10 cellular contexts compared by ENCODE assay signal in the genomic region with DNA sequence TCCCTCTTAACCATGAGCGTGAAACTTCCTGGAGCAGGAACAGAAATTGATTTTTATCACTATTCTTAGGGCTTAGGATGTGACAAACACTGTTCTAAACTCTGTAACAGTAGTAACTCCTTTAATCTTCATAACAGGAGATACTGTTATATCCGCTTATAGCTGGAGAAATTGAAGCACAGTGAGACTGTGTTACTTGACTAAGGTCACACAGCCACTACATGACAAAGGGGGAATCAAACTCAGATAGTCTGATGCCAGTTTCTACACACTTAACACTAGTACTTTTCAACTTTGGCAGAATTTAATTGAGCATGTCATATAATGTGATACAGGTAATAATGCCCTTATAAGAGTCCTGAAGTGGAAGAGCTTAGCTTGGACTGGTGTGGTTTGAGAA. TPM values are rescaled to one million over a fixed set of nuclear protein-coding genes. Genes with fewer than 3 reads are reported as not detected.
DNase-seq lines count a peak whose midpoint lies in the region; ATAC-seq, FAIRE-seq and TF ChIP-seq lines count a peak whose summit lies in the region.
"Had no signal": no experiment of that assay in that cellular context is flagged by ENCODE, and none has a peak within 500 bp of the region (broad histone marks: within the 10 kb centered on the region; RNA-seq: fewer than 3 reads in every experiment).

No MANE protein-coding gene starts in this region.

- H3K4me3 ChIP-seq in BLaER1 treated with 17β-estradiol and CSF1 and Interleukin-3, amounts not matched to agents 10 nM and 100 nM = no peak overlapping the region
- H3K4me3 ChIP-seq in astrocyte (ENCODE audit: insufficient read depth, low read depth, low read length) (no peak overlapping the region), Peyer's patch (no peak overlapping the region)

- H3K27me3 Mint-ChIP-seq in Calu3 (ENCODE audit: unreplicated experiment) (peaks cover 24% of the 10 kb centered on the region), astrocyte (ENCODE audit: low read depth, unreplicated experiment) (no peaks in the 10 kb centered on the region), nephron (ENCODE audit: low read depth) (no peaks in the 10 kb centered on the region)

- no peak for TF ChIP-seq POLR2A in Peyer's patch (IDR thresholded peaks at IDR 0.05)

- H3K4me1 Mint-ChIP-seq in Calu3 (ENCODE audit: low read depth, unreplicated experiment) = no peaks in the 10 kb centered on the region
- no peaks in the 10 kb centered on the region for H3K4me1 Mint-ChIP-seq in astrocyte (ENCODE audit: low read depth, unreplicated experiment)
- H3K4me1 Mint-ChIP-seq in nephron = peaks cover 5% of the 10 kb centered on the region

- no peaks in the 10 kb centered on the region for H3K9me3 Mint-ChIP-seq in Calu3 (ENCODE audit: low read depth, unreplicated experiment)
- no peaks in the 10 kb centered on the region for H3K9me3 Mint-ChIP-seq in astrocyte (ENCODE audit: unreplicated experiment)
- H3K9me3 Mint-ChIP-seq in nephron = no peaks in the 10 kb centered on the region

- H3K27ac Mint-ChIP-seq in Calu3 (ENCODE audit: unreplicated experiment) = no peak overlapping the region
- H3K27ac Mint-ChIP-seq in astrocyte (ENCODE audit: unreplicated experiment) = no peak overlapping the region
- peak overlapping the region in 2 of 3 experiments; percentile 40 to 74 for H3K27ac Mint-ChIP-seq in nephron

- no TSS peak for BruUV-seq in Calu3 (replicated peaks; lab: Mats Ljungman, UMichigan)

- no peak for ATAC-seq in HG02678 (IDR thresholded peaks at IDR 0.05; ENCODE audit: unreplicated experiment)

- H3K4me2 ChIP-seq in BLaER1 treated with 17β-estradiol and CSF1 and Interleukin-3, amounts not matched to agents 10 nM and 100 nM = peak overlapping the region in 10 of 11 experiments; percentile 33 to 72 (median 40); a peak in 7 of 22 replicates
- H3K4me2 ChIP-seq in astrocyte (ENCODE audit: low read length) = no peak overlapping the region

- no peak overlapping the region for H3K9ac ChIP-seq in BLaER1 treated with 17β-estradiol and CSF1 and Interleukin-3, amounts not matched to agents 10 nM and 100 nM
- no peak overlapping the region for H3K9ac ChIP-seq in astrocyte (ENCODE audit: low read length)

- H3K4me3 Mint-ChIP-seq in Calu3 (ENCODE audit: low read depth, unreplicated experiment) = peak overlapping the region; percentile 73
- H3K4me3 Mint-ChIP-seq in astrocyte (ENCODE audit: unreplicated experiment) = peak overlapping the region; percentile 58
- H3K4me3 Mint-ChIP-seq in nephron = peak overlapping the region; percentile 57 to 79 (median 78)

- FAIRE-seq in astrocyte (lab: Jason Lieb, UNC) = no peak
- FAIRE-seq: pancreas had no signal

- H3K36me3 ChIP-seq in BLaER1 treated with 17β-estradiol and CSF1 and Interleukin-3, amounts not matched to agents 10 nM and 100 nM = peaks cover 18 to 28% (median 23%) of the 10 kb centered on the region in 11 experiments
- H3K36me3 ChIP-seq in astrocyte (ENCODE audit: insufficient read depth, low read length) = peaks cover 8% of the 10 kb centered on the region
- H3K36me3 ChIP-seq in Peyer's patch = peaks cover 0 to 16% (median 3%) of the 10 kb centered on the region in 3 donors

- DNase-seq in Calu3 = no peak
- no peak for DNase-seq in astrocyte (ENCODE audit: low read depth)
- no peak for DNase-seq in Peyer's patch
- no peak for DNase-seq in stimulated activated CD4-positive, alpha-beta T cell treated with anti-CD3 and anti-CD28 coated beads, Interleukin-4, amount 100 ng/mL, for 4 hours
- DNase-seq in DMS114 treated with DMSO at 0.1 percent for 48 hours (lab: John Stamatoyannopoulos, UW; ENCODE audit: unreplicated experiment) = no peak

- CTCF ChIA-PET in Calu3 (lab: Charles Lee) = no interaction called here

- intact Hi-C loops in Calu3 (cut with micrococcal nuclease; ENCODE audit: unreplicated experiment) = no loop called here

- H3K27me3 ChIP-seq in BLaER1 treated with 17β-estradiol and CSF1 and Interleukin-3, amounts not matched to agents 10 nM and 100 nM = no peaks in the 10 kb centered on the region
- H3K27me3 ChIP-seq in astrocyte (ENCODE audit: insufficient read depth, low read length) = no peaks in the 10 kb centered on the region
- no peaks in the 10 kb centered on the region for H3K27me3 ChIP-seq in Peyer's patch
- H3K27me3 ChIP-seq: foreskin keratinocyte, pancreas had no signal

- peak overlapping the region; percentile 57 for H2AFZ ChIP-seq in astrocyte (ENCODE audit: low read depth, low read length)

- TF ChIP-seq CTCF in Calu3 (IDR thresholded peaks at IDR 0.05; ENCODE audit: unreplicated experiment) = no peak
- no peak for TF ChIP-seq CTCF in astrocyte (IDR thresholded peaks at IDR 0.05; ENCODE audit: insufficient read depth, low read depth, low read length)
- TF ChIP-seq CTCF in nephron (IDR thresholded peaks at IDR 0.05; ENCODE audit: unreplicated experiment in 3 of 3) = no peak
- no peak for TF ChIP-seq CTCF in Peyer's patch (IDR thresholded peaks at IDR 0.05)

- H3K27ac ChIP-seq in BLaER1 treated with 17β-estradiol and CSF1 and Interleukin-3, amounts not matched to agents 10 nM and 100 nM = no peak overlapping the region
- H3K27ac ChIP-seq in astrocyte (ENCODE audit: low read depth, low read length) (no peak overlapping the region), Peyer's patch (peak overlapping the region in 1 of 4 donors; percentile 99)
- H3K27ac ChIP-seq: foreskin keratinocyte had no signal

- peaks cover 11 to 28% (median 22%) of the 10 kb centered on the region in 11 experiments; a peak in 21 of 22 replicates for H3K9me3 ChIP-seq in BLaER1 treated with 17β-estradiol and CSF1 and Interleukin-3, amounts not matched to agents 10 nM and 100 nM (replicated peaks in 1 of 11)
- H3K9me3 ChIP-seq in astrocyte (ENCODE audit: insufficient read depth, low read depth, low read length) (no peaks in the 10 kb centered on the region), Peyer's patch (no peaks in the 10 kb centered on the region)
- H3K9me3 ChIP-seq: pancreas had no signal

- H3K36me3 Mint-ChIP-seq in Calu3 (ENCODE audit: insufficient read depth, unreplicated experiment) (peaks cover 10% of the 10 kb centered on the region), astrocyte (ENCODE audit: low read depth, unreplicated experiment) (peaks cover 7% of the 10 kb centered on the region), nephron (ENCODE audit: low read depth) (peaks cover 22% of the 10 kb centered on the region)

- H3K4me1 ChIP-seq in BLaER1 treated with 17β-estradiol and CSF1 and Interleukin-3, amounts not matched to agents 10 nM and 100 nM = peaks cover 11 to 24% (median 14%) of the 10 kb centered on the region in 10 experiments
- H3K4me1 ChIP-seq in astrocyte (ENCODE audit: insufficient read depth, low read length) = peaks cover 7% of the 10 kb centered on the region
- peaks cover 0 to 7% (median 2%) of the 10 kb centered on the region in 4 donors for H3K4me1 ChIP-seq in Peyer's patch

- H3K79me2 ChIP-seq in astrocyte (ENCODE audit: insufficient read depth, low read length) = no peaks in the 10 kb centered on the region

- H4K20me1 ChIP-seq in BLaER1 treated with 17β-estradiol and CSF1 and Interleukin-3, amounts not matched to agents 10 nM and 100 nM = peaks cover 0 to 20% (median 0%) of the 10 kb centered on the region in 11 experiments; a peak in 6 of 22 replicates
- H4K20me1 ChIP-seq in astrocyte (ENCODE audit: insufficient read depth, low read length) = peaks cover 11% of the 10 kb centered on the region

RNA-seq across cellular contexts. Expression of a gene that starts 0.8 kb away (rescaled TPM):
- total RNA-seq in Calu3 (2022) = 3.8 and 4.1 TPM in 2 replicates
- total RNA-seq in astrocyte = 15.7 and 16.3 TPM in 2 replicates
- total RNA-seq in Peyer's patch = 10 to 100 TPM in 3 of 4 donors, 1 to 10 TPM in 1; 7.7 to 36.3 (median 19.9) TPM

Comparison
In these comparisons a context has a peak if more than half of its experiments do, and no peak if none do; other contexts are left out.
1. H3K27ac Mint-ChIP-seq: peak in nephron (2 of 3); none in Calu3 (single experiment) and astrocyte (single experiment).
2. Peak in every context shown above with its lines, with median percentiles within 50 percentile points of each other: H3K4me3 Mint-ChIP-seq.